In the genomic region with DNA sequence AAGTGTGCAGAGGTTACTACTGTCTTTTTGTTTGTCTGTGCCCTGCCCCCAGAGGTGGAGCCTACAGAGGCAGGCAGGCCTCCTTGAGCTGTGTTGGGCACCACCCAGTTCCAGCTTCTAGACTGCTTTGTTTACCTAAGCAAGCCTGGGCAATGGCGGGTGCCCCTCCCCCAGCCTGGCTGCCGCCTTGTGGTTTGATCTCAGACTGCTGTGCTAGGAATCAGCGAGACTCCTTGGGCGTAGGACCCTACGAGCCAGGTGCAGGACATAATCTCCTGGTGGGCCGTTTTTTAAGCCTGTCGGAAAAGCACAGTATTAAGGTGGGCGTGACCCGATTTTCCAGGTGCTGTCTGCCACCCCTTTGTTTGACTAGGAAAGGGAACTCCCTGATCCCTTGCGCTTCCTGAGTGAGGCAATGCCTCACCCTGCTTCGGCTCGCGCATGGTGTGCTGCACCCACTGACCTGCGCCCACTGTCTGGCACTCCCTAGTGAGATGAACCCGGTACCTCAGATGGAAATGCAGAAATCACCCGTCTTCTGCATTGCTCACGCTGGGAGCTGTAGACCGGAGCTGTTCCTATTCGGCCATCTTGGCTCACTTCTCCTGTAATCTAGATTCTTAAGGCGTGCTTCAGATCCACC, we compare ENCODE assay signal across 7 cellular contexts.
DNase-seq lines count a peak whose midpoint lies in the region; FAIRE-seq and TF ChIP-seq lines count a peak whose summit lies in the region.
"Not testable (repeated sequence)": the region's sequence is repeated elsewhere in the genome, so short reads cannot be mapped to it uniquely, and the experiment has no call there.

No MANE protein-coding gene starts in this region.

- not testable (repeated sequence) for H3K27me3 ChIP-seq in bronchial epithelial cell (ENCODE audit: control insufficient read depth, insufficient read depth, low read length); neural progenitor cell

- H3K27ac Mint-ChIP-seq in neural progenitor cell = peak overlapping the region; percentile 46

- not testable (repeated sequence) for H4K20me1 ChIP-seq in neural progenitor cell (ENCODE audit: low read depth)

- not testable (repeated sequence) for TF ChIP-seq CTCF in bronchial epithelial cell (IDR thresholded peaks at IDR 0.05; ENCODE audit: insufficient read depth, low read length, severe bottlenecking); neural progenitor cell (IDR thresholded peaks at IDR 0.05)

- not testable (repeated sequence) for H3K4me1 ChIP-seq in neural progenitor cell

- not testable (repeated sequence) for H3K9me3 ChIP-seq in neural progenitor cell (ENCODE audit: low read depth)

- H3K4me2 ChIP-seq in neural progenitor cell = not testable (repeated sequence)

- H3K36me3 ChIP-seq in bronchial epithelial cell (ENCODE audit: control insufficient read depth, insufficient read depth, low read length); neural progenitor cell: not testable (repeated sequence)

- not testable (repeated sequence) for H3K27ac ChIP-seq in neural progenitor cell

- H2AFZ ChIP-seq in neural progenitor cell (replicated peaks) = not testable (repeated sequence)

- not testable (repeated sequence) for FAIRE-seq in bronchial epithelial cell (lab: Jason Lieb, UNC)

- DNase-seq in DMS153 (lab: John Stamatoyannopoulos, UW) = peak; percentile 23
- DNase-seq in HT-29 (ENCODE audit: low spot score) = peak; percentile 87
- peak; percentile 4 for DNase-seq in NCI-H2029 treated with DMSO at 0.1 percent for 48 hours (lab: John Stamatoyannopoulos, UW)
- peak; percentile 83 for DNase-seq in NCI-H748 (lab: John Stamatoyannopoulos, UW; ENCODE audit: unreplicated experiment)
- peak; percentile 67 for DNase-seq in RPMI8226
- peak; percentile 8 for DNase-seq in bronchial epithelial cell (ENCODE audit: low read depth)
- DNase-seq in neural progenitor cell (ENCODE audit: low spot score) = not testable (repeated sequence)

- not testable (repeated sequence) for H3F3A ChIP-seq in neural progenitor cell (ENCODE audit: low read depth)

- H3K4me3 Mint-ChIP-seq in neural progenitor cell = not testable (repeated sequence)

- H3K36me3 Mint-ChIP-seq in neural progenitor cell = not testable (repeated sequence)

- H3K9ac ChIP-seq in neural progenitor cell = not testable (repeated sequence)

- not testable (repeated sequence) for H3K79me2 ChIP-seq in neural progenitor cell (ENCODE audit: low read depth)

- H3K4me3 ChIP-seq in bronchial epithelial cell (ENCODE audit: low read depth, low read length); neural progenitor cell: not testable (repeated sequence)

- not testable (repeated sequence) for H3K27me3 Mint-ChIP-seq in neural progenitor cell (ENCODE audit: insufficient read depth, low read depth)

- peaks cover 13% of the 10 kb centered on the region for H3K9me3 Mint-ChIP-seq in neural progenitor cell

- H3K4me1 Mint-ChIP-seq in neural progenitor cell = not testable (repeated sequence)
